ENCODE assay signal across 8 cellular contexts in the genomic region with DNA sequence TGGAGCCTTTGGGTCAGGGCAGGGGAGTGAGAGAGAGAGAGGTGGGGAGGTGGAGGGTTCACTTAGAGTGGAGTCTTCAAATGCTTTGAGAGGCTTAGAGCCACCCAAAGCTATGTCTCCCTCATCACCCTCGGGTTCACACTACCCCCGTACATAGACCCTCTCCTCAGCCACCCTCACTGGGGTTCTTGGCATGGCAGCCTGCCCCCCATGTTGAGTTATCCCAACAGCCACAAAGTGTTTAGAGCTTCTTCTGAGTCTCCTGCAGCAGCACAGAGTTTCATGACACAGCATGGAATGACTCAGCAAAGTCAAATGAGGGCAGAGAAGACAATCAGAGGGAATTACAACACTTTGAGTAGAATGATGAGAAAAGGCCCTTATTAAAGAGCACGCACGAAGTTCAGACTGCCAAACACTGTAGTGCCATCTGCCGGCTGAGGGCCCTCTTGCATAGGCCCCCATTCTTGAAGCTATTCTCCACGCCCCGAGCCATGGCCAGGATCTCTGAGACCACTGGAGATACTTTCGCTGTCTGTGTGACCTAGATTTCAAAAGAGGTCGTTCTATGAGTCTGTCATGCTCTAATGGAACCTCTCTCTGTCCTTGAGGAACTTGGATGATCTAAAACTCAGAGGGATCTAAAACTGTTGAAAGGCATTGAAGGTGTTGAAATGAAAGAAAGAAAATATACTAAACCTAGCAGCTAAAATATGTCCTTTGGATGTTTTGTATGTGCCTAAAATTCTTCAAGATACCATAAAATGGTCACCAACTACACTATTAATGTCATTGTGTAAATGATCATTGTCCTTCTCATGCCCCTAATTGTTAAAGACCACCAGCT.
A peak's percentile ranks its signal among the peaks of the same experiment; 100 is the strongest.
DNase-seq lines count a peak whose midpoint lies in the region; ATAC-seq, FAIRE-seq and TF ChIP-seq lines count a peak whose summit lies in the region.

No MANE protein-coding gene starts in this region.

- H3K23ac ChIP-seq in H9 (ENCODE audit: insufficient read length, low read depth, low read length), result no peak overlapping the region

- TF ChIP-seq CTCF in DND-41 (IDR thresholded peaks at IDR 0.05; ENCODE audit: borderline replicate concordance, extremely low read depth, low read length, poor library complexity, severe bottlenecking) (peak; percentile 65), H9 (conservative IDR thresholded peaks at IDR 0.05) (peak; percentile 79), NB4 (IDR thresholded peaks at IDR 0.05; ENCODE audit: low read depth, low read length) (peak; percentile 86), SU-DHL-6 (IDR thresholded peaks at IDR 0.05; ENCODE audit: insufficient read depth, low read length, poor library complexity, severe bottlenecking) (peak; percentile 56), astrocyte (IDR thresholded peaks at IDR 0.05; ENCODE audit: insufficient read depth, low read depth, low read length) (peak; percentile 96), gastrocnemius medialis (IDR thresholded peaks at IDR 0.05 in 4 of 5, conservative IDR thresholded peaks at IDR 0.05 in 1 of 5) (peak; percentile 55 to 78 (median 61))

- H3K27me3 ChIP-seq in DND-41 (ENCODE audit: insufficient read depth, low read length, poor library complexity) (no peaks in the 10 kb centered on the region), H9 (ENCODE audit: insufficient read depth, low read length) (no peaks in the 10 kb centered on the region), SU-DHL-6 (ENCODE audit: low read length) (no peaks in the 10 kb centered on the region), astrocyte (ENCODE audit: insufficient read depth, low read length) (no peaks in the 10 kb centered on the region), gastrocnemius medialis (no peaks in the 10 kb centered on the region)

- H3K4ac ChIP-seq in H9 (ENCODE audit: low read depth, low read length), result no peak overlapping the region

- H2AFZ ChIP-seq in DND-41 (ENCODE audit: low read depth, low read length) (no peak overlapping the region), H9 (ENCODE audit: low read length) (no peak overlapping the region), SU-DHL-6 (ENCODE audit: low read depth, low read length, severe bottlenecking) (no peak overlapping the region), astrocyte (ENCODE audit: low read depth, low read length) (peak overlapping the region; percentile 19)

- H3K4me2 ChIP-seq in DND-41 (ENCODE audit: insufficient read depth, low read length) (no peak overlapping the region), H9 (ENCODE audit: insufficient read depth, insufficient read length, low read length) (no peak overlapping the region), SU-DHL-6 (ENCODE audit: low read depth, low read length, poor library complexity, severe bottlenecking) (no peak overlapping the region), astrocyte (ENCODE audit: low read length) (peak overlapping the region; percentile 13)

- H3K36me3 Mint-ChIP-seq in H9 (ENCODE audit: insufficient read depth in 1 of 3, low read depth in 3 of 3) (no peaks in the 10 kb centered on the region), astrocyte (ENCODE audit: low read depth, unreplicated experiment) (no peaks in the 10 kb centered on the region)

- no peaks in the 10 kb centered on the region for H3K4me1 Mint-ChIP-seq in H9
- H3K4me1 Mint-ChIP-seq in astrocyte (ENCODE audit: low read depth, unreplicated experiment), result peaks cover 20% of the 10 kb centered on the region

- H2BK5ac ChIP-seq in H9 (ENCODE audit: insufficient read length, low read length), result no peak overlapping the region

- no peaks in the 10 kb centered on the region for H3K9me3 ChIP-seq in DND-41 (ENCODE audit: insufficient read depth, low read length, severe bottlenecking)
- no peaks in the 10 kb centered on the region for H3K9me3 ChIP-seq in H9 (ENCODE audit: control insufficient read depth, low read depth, low read length)
- no peaks in the 10 kb centered on the region for H3K9me3 ChIP-seq in SU-DHL-6 (ENCODE audit: insufficient read depth, low read length)
- no peaks in the 10 kb centered on the region for H3K9me3 ChIP-seq in astrocyte (ENCODE audit: insufficient read depth, low read depth, low read length)
- no peaks in the 10 kb centered on the region for H3K9me3 ChIP-seq in gastrocnemius medialis

- H3K27ac Mint-ChIP-seq in H9, result no peak overlapping the region
- no peak overlapping the region for H3K27ac Mint-ChIP-seq in astrocyte (ENCODE audit: unreplicated experiment)

- H4K20me1 ChIP-seq in DND-41 (ENCODE audit: insufficient read depth, low read length), result no peaks in the 10 kb centered on the region
- H4K20me1 ChIP-seq in H9 (ENCODE audit: control insufficient read depth, insufficient read depth, insufficient read length), result no peaks in the 10 kb centered on the region
- H4K20me1 ChIP-seq in SU-DHL-6 (ENCODE audit: low read depth, low read length), result no peaks in the 10 kb centered on the region
- H4K20me1 ChIP-seq in astrocyte (ENCODE audit: insufficient read depth, low read length), result no peaks in the 10 kb centered on the region

- H3K4me3 Mint-ChIP-seq in H9 (no peak overlapping the region), astrocyte (ENCODE audit: unreplicated experiment) (no peak overlapping the region)

- no peak overlapping the region for H3T11ph ChIP-seq in H9 (ENCODE audit: low read length)

- H3K18ac ChIP-seq in H9 (ENCODE audit: insufficient read length, low read depth, low read length), result no peak overlapping the region

- in situ Hi-C loops in gastrocnemius medialis (cut with MboI; ENCODE audit: low sequenced_read_pairs in 4 of 4), result loop anchor here (10.0 to 25.0 kb wide), 3 partner anchors 605 to 635 kb away; no protein-coding TSS in a partner anchor

- ATAC-seq in DND-41 (ENCODE audit: insufficient read depth, low read depth), result peak; percentile 82
- ATAC-seq in gastrocnemius medialis, result peak; percentile 90 to 92

- no peak overlapping the region for H3K14ac ChIP-seq in H9 (ENCODE audit: insufficient read depth, low read length)

- H4K8ac ChIP-seq in H9 (replicated peaks; ENCODE audit: insufficient read length, low read depth, low read length), result no peak overlapping the region

- H3K27ac ChIP-seq in DND-41 (ENCODE audit: low read length) (no peak overlapping the region), H9 (ENCODE audit: insufficient read length, low read depth, low read length) (no peak overlapping the region), SU-DHL-6 (ENCODE audit: low read depth, low read length) (no peak overlapping the region), astrocyte (ENCODE audit: low read depth, low read length) (peak overlapping the region; percentile 11), gastrocnemius medialis (peak overlapping the region in 1 of 4 donors; percentile 10)

- H4K5ac ChIP-seq in H9 (ENCODE audit: insufficient read length, low read depth, low read length), result no peak overlapping the region

- TF ChIP-seq POLR2A in NB4 (IDR thresholded peaks at IDR 0.05; ENCODE audit: extremely low read depth, insufficient read length) (no peak), gastrocnemius medialis (IDR thresholded peaks at IDR 0.05) (no peak)

- H3K9me3 Mint-ChIP-seq in H9 (no peaks in the 10 kb centered on the region), astrocyte (ENCODE audit: unreplicated experiment) (no peaks in the 10 kb centered on the region)

- H3K23me2 ChIP-seq in H9 (ENCODE audit: insufficient read length, low read depth, low read length, poor library complexity, severe bottlenecking), result no peaks in the 10 kb centered on the region

- H3K4me1 ChIP-seq in DND-41 (ENCODE audit: insufficient read depth, low read length), result peaks cover 22% of the 10 kb centered on the region
- no peaks in the 10 kb centered on the region for H3K4me1 ChIP-seq in H9 (ENCODE audit: insufficient read depth, low read length)
- H3K4me1 ChIP-seq in astrocyte (ENCODE audit: insufficient read depth, low read length), result peaks cover 16% of the 10 kb centered on the region
- peaks cover 17 to 24% of the 10 kb centered on the region in 2 donors for H3K4me1 ChIP-seq in gastrocnemius medialis

- H2BK20ac ChIP-seq in H9 (ENCODE audit: low read depth, low read length, poor library complexity, severe bottlenecking), result no peak overlapping the region

- no peaks in the 10 kb centered on the region; the same call in 1 of the 2 replicates for H3K27me3 Mint-ChIP-seq in H9 (ENCODE audit: low read depth)
- H3K27me3 Mint-ChIP-seq in astrocyte (ENCODE audit: low read depth, unreplicated experiment), result no peaks in the 10 kb centered on the region

- H3K4me3 ChIP-seq in DND-41 (ENCODE audit: low read depth in 1 of 2, low read length in 2 of 2) (no peak overlapping the region), NB4 (ENCODE audit: low read depth, low read length) (no peak overlapping the region), SU-DHL-6 (ENCODE audit: insufficient read depth, low read length, poor library complexity, severe bottlenecking) (no peak overlapping the region), astrocyte (ENCODE audit: insufficient read depth, low read depth, low read length) (no peak overlapping the region), gastrocnemius medialis (no peak overlapping the region)

- no peak overlapping the region for H2BK120ac ChIP-seq in H9 (ENCODE audit: low read depth, low read length, poor library complexity, severe bottlenecking)

- DNase-seq in DND-41, result peak; percentile 56
- peak; percentile 60 for DNase-seq in H9
- DNase-seq in NB4 (ENCODE audit: low read depth), result peak; percentile 90
- peak; percentile 92 for DNase-seq in astrocyte (ENCODE audit: low read depth)
- peak; percentile 67 for DNase-seq in hepatic stellate cell (ENCODE audit: low spot score)
- DNase-seq in gastrocnemius medialis, result peak; percentile 45 to 57
- DNase-seq in NCI-H345 (lab: John Stamatoyannopoulos, UW), result no peak

- H3K79me2 ChIP-seq in DND-41 (ENCODE audit: insufficient read depth, low read length) (no peaks in the 10 kb centered on the region), H9 (ENCODE audit: insufficient read depth, low read length) (no peaks in the 10 kb centered on the region), SU-DHL-6 (ENCODE audit: insufficient read depth, low read length) (no peaks in the 10 kb centered on the region), astrocyte (ENCODE audit: insufficient read depth, low read length) (no peaks in the 10 kb centered on the region)

- FAIRE-seq in astrocyte (lab: Jason Lieb, UNC), result peak; percentile 85

- no peak overlapping the region for H2BK15ac ChIP-seq in H9 (ENCODE audit: low read depth, low read length)

- H3K36me3 ChIP-seq in DND-41 (ENCODE audit: insufficient read depth, low read length), result no peaks in the 10 kb centered on the region; the same call in 1 of the 2 replicates
- no peaks in the 10 kb centered on the region for H3K36me3 ChIP-seq in SU-DHL-6 (ENCODE audit: low read length)
- H3K36me3 ChIP-seq in astrocyte (ENCODE audit: insufficient read depth, low read length), result no peaks in the 10 kb centered on the region
- H3K36me3 ChIP-seq in gastrocnemius medialis, result no peaks in the 10 kb centered on the region

- H3K9me2 ChIP-seq in SU-DHL-6 (replicated peaks; ENCODE audit: insufficient read depth, low read length), result no peaks in the 10 kb centered on the region

- intact Hi-C loops in gastrocnemius medialis (cut with DNase I; ENCODE audit: low total_unique reads), result loop anchor here (1.0 to 10.0 kb wide), 3 partner anchors 221 to 895 kb away; partner anchors contain the start of genes PELI2 and TBPL2

- WGBS in H9 (ENCODE audit: extremely low coverage, insufficient read length, low lambda C conversion rate), result no CpG with 5 or more reads among the region's 9 CpGs

- H4K91ac ChIP-seq in H9 (ENCODE audit: insufficient read length, low read depth, low read length), result no peak overlapping the region

- no peak overlapping the region for H3K56ac ChIP-seq in H9 (ENCODE audit: insufficient read length, low read depth, low read length)

- H3K9ac ChIP-seq in DND-41 (ENCODE audit: low read depth, low read length) (no peak overlapping the region), H9 (ENCODE audit: extremely low read depth, insufficient read length, low read length) (no peak overlapping the region), SU-DHL-6 (ENCODE audit: low read length) (no peak overlapping the region), astrocyte (ENCODE audit: low read length) (peak overlapping the region; percentile 31)

- no peaks in the 10 kb centered on the region for H3F3A ChIP-seq in SU-DHL-6 (ENCODE audit: insufficient read depth)

- H2AK5ac ChIP-seq in H9 (ENCODE audit: insufficient read length, low read length), result no peak overlapping the region

- no peaks in the 10 kb centered on the region for H3K79me1 ChIP-seq in H9 (ENCODE audit: insufficient read depth, low read depth, low read length, poor library complexity, severe bottlenecking)

- no peak overlapping the region for H2BK12ac ChIP-seq in H9 (ENCODE audit: insufficient read length, low read depth, low read length)
